In the genomic region with DNA sequence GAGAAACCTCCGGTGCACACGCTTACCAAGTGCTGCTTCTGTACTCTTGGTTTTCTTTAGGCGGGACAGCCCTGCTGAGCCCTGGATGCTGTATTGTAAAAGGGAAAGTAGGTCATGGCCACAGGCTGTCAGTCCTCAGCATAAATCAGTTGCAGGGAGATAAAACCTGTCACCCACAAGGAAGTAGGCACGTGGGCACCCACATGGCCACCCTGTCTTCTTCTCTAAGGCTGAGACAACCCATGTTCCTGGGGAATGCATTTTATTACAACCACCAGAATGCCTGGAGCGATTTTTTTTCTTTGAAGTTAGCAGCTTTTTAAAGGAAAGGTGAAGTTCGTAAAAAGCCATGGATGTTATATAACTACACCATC, we compare ENCODE assay signal across 2 cellular contexts.
A peak's percentile ranks its signal among the peaks of the same experiment; 100 is the strongest.
TF ChIP-seq lines count a peak whose summit lies in the region.

No MANE protein-coding gene starts in this region.

TF ChIP-seq in HEK293, 187 proteins besides CTCF, POLR2A, EP300 and RAD21 (continues in another document):
- TF ChIP-seq ZNF645 (tag by site-specific recombination; IDR thresholded peaks at IDR 0.05) (no peak), SCRT2 (tag by site-specific recombination; IDR thresholded peaks at IDR 0.05) (no peak), ZNF521 (tag by site-specific recombination; IDR thresholded peaks at IDR 0.05) (no peak), ZEB2 (tag by site-specific recombination; IDR thresholded peaks at IDR 0.05) (no peak), ZBTB20 (tag by site-specific recombination; IDR thresholded peaks at IDR 0.05) (peak; percentile 86), PRDM4 (tag by site-specific recombination; IDR thresholded peaks at IDR 0.05) (no peak), ZNF184 (tag by site-specific recombination; IDR thresholded peaks at IDR 0.05) (no peak), ZNF785 (tag by site-specific recombination; IDR thresholded peaks at IDR 0.05) (no peak), ZNF473 (tag by site-specific recombination; IDR thresholded peaks at IDR 0.05) (no peak), MYNN (tag by site-specific recombination; IDR thresholded peaks at IDR 0.05; ENCODE audit: borderline replicate concordance) (no peak), KLF7 (tag by site-specific recombination; IDR thresholded peaks at IDR 0.05; ENCODE audit: borderline replicate concordance) (no peak), ZNF155 (tag by site-specific recombination; IDR thresholded peaks at IDR 0.05) (no peak), ZNF335 (tag by site-specific recombination; conservative IDR thresholded peaks at IDR 0.05) (no peak), ZNF248 (tag by site-specific recombination; IDR thresholded peaks at IDR 0.05) (no peak), ZNF777 (tag by site-specific recombination; IDR thresholded peaks at IDR 0.05; ENCODE audit: borderline replicate concordance) (no peak), ZNF114 (tag by site-specific recombination; IDR thresholded peaks at IDR 0.05) (no peak), ZNF629 (tag by site-specific recombination; IDR thresholded peaks at IDR 0.05) (0 out of 2 replicates have a peak, but pooled peaks have one; percentile 14), ZNF394 (tag by site-specific recombination; IDR thresholded peaks at IDR 0.05; ENCODE audit: borderline replicate concordance) (no peak)
- TF ChIP-seq, protein P1, sequence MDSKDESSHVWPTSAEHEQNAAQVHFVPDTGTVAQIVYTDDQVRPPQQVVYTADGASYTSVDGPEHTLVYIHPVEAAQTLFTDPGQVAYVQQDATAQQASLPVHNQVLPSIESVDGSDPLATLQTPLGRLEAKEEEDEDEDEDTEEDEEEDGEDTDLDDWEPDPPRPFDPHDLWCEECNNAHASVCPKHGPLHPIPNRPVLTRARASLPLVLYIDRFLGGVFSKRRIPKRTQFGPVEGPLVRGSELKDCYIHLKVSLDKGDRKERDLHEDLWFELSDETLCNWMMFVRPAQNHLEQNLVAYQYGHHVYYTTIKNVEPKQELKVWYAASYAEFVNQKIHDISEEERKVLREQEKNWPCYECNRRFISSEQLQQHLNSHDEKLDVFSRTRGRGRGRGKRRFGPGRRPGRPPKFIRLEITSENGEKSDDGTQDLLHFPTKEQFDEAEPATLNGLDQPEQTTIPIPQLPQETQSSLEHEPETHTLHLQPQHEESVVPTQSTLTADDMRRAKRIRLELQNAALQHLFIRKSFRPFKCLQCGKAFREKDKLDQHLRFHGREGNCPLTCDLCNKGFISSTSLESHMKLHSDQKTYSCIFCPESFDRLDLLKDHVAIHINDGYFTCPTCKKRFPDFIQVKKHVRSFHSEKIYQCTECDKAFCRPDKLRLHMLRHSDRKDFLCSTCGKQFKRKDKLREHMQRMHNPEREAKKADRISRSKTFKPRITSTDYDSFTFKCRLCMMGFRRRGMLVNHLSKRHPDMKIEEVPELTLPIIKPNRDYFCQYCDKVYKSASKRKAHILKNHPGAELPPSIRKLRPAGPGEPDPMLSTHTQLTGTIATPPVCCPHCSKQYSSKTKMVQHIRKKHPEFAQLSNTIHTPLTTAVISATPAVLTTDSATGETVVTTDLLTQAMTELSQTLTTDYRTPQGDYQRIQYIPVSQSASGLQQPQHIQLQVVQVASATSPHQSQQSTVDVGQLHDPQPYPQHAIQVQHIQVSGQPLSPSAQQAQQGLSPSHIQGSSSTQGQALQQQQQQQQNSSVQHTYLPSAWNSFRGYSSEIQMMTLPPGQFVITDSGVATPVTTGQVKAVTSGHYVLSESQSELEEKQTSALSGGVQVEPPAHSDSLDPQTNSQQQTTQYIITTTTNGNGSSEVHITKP (tag by site-specific recombination; IDR thresholded peaks at IDR 0.05): no peak
- TF ChIP-seq, protein P2, sequence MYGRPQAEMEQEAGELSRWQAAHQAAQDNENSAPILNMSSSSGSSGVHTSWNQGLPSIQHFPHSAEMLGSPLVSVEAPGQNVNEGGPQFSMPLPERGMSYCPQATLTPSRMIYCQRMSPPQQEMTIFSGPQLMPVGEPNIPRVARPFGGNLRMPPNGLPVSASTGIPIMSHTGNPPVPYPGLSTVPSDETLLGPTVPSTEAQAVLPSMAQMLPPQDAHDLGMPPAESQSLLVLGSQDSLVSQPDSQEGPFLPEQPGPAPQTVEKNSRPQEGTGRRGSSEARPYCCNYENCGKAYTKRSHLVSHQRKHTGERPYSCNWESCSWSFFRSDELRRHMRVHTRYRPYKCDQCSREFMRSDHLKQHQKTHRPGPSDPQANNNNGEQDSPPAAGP (tag by site-specific recombination; IDR thresholded peaks at IDR 0.05): peak; percentile 50

TF ChIP-seq in HepG2, 621 proteins besides CTCF, POLR2A, EP300 and RAD21 (continued from another document):
- peak; percentile 24; the same call in 1 of the 2 replicates for TF ChIP-seq MNT (IDR thresholded peaks at IDR 0.05)
